In genomic region chr13:112905619-112905989, GRCh38 we compare ENCODE assay signal across 17 cellular contexts.
DNase-seq lines count a peak whose midpoint lies in the region; ATAC-seq and TF ChIP-seq lines count a peak whose summit lies in the region.
"Had no signal": no experiment of that assay in that cellular context is flagged by ENCODE, and none has a peak within 500 bp of the region (broad histone marks: within the 10 kb centered on the region; RNA-seq: fewer than 3 reads in every experiment).

No MANE protein-coding gene starts in this region.

- H2AK5ac ChIP-seq in H9 (ENCODE audit: insufficient read length, low read length): no peak overlapping the region

- no peak for ATAC-seq in HG03280 (IDR thresholded peaks at IDR 0.05; ENCODE audit: unreplicated experiment)

- no peaks in the 10 kb centered on the region for H3K9me3 ChIP-seq in H9 (ENCODE audit: control insufficient read depth, low read depth, low read length)
- peaks cover 25% of the 10 kb centered on the region for H3K9me3 ChIP-seq in HUES6 (ENCODE audit: control insufficient read depth, insufficient read depth, low read depth, low read length)
- H3K9me3 ChIP-seq in hepatocyte (ENCODE audit: low read depth): no peaks in the 10 kb centered on the region
- H3K9me3 ChIP-seq in osteoblast (ENCODE audit: low read depth, low read length): peaks cover 5% of the 10 kb centered on the region
- no peaks in the 10 kb centered on the region for H3K9me3 ChIP-seq in vagina
- H3K9me3 ChIP-seq: SJSA1 had no signal

- H3K4me2 ChIP-seq in H9 (ENCODE audit: insufficient read depth, insufficient read length, low read length) (no peak overlapping the region), hepatocyte (peak overlapping the region; percentile 47), osteoblast (ENCODE audit: insufficient read depth, low read length) (no peak overlapping the region)
- H3K4me2 ChIP-seq: PC-9 had no signal

- no peak overlapping the region for H3K4me3 ChIP-seq in HUES6 (ENCODE audit: low read depth, low read length)
- H3K4me3 ChIP-seq in hepatocyte: no peak overlapping the region
- H3K4me3 ChIP-seq in osteoblast (ENCODE audit: insufficient read depth, low read length): no peak overlapping the region
- H3K4me3 ChIP-seq in vagina: no peak overlapping the region
- H3K4me3 ChIP-seq: MG63, PC-9, SJSA1 had no signal

- H3K9ac ChIP-seq in H9 (ENCODE audit: extremely low read depth, insufficient read length, low read length) (no peak overlapping the region), HUES6 (ENCODE audit: low read length) (peak overlapping the region; percentile 2)

- H3K36me3 ChIP-seq in HUES6 (ENCODE audit: control insufficient read depth, insufficient read depth, low read length) (peaks cover 30% of the 10 kb centered on the region), hepatocyte (replicated peaks; ENCODE audit: insufficient read depth, low read depth) (no peaks in the 10 kb centered on the region), osteoblast (ENCODE audit: insufficient read depth, low read length) (no peaks in the 10 kb centered on the region), vagina (no peaks in the 10 kb centered on the region)
- H3K36me3 ChIP-seq: MG63, SJSA1 had no signal

- no peak overlapping the region for H2BK20ac ChIP-seq in H9 (ENCODE audit: low read depth, low read length, poor library complexity, severe bottlenecking)

- H4K91ac ChIP-seq in H9 (ENCODE audit: insufficient read length, low read depth, low read length): no peak overlapping the region

- no peak overlapping the region for H3K4ac ChIP-seq in H9 (ENCODE audit: low read depth, low read length)

- no peak overlapping the region for H2BK12ac ChIP-seq in H9 (ENCODE audit: insufficient read length, low read depth, low read length)

- H2BK120ac ChIP-seq in H9 (ENCODE audit: low read depth, low read length, poor library complexity, severe bottlenecking): no peak overlapping the region

- H3K9me3 Mint-ChIP-seq in H9: peaks cover 16 to 19% of the 10 kb centered on the region in 2 experiments

- intact Hi-C loops in vagina (cut with DNase I): no loop called here

- H3K79me2 ChIP-seq in H9 (ENCODE audit: insufficient read depth, low read length): no peaks in the 10 kb centered on the region; the same call in 1 of the 2 replicates
- no peaks in the 10 kb centered on the region for H3K79me2 ChIP-seq in hepatocyte
- no peaks in the 10 kb centered on the region for H3K79me2 ChIP-seq in osteoblast (ENCODE audit: insufficient read depth, low read length)

- H3K27ac Mint-ChIP-seq in H9: peak overlapping the region; percentile 94 to 98 (median 98)
- H3K27ac Mint-ChIP-seq: B cell; CD4-positive, alpha-beta memory T cell had no signal

- no peak overlapping the region for H2BK15ac ChIP-seq in H9 (ENCODE audit: low read depth, low read length)

- peaks cover 7% of the 10 kb centered on the region; the same call in 1 of the 2 replicates for H3K4me1 ChIP-seq in H9 (ENCODE audit: insufficient read depth, low read length)
- peaks cover 40% of the 10 kb centered on the region for H3K4me1 ChIP-seq in HUES6 (ENCODE audit: control insufficient read depth, insufficient read depth, low read length)
- peaks cover 9% of the 10 kb centered on the region for H3K4me1 ChIP-seq in hepatocyte (ENCODE audit: insufficient read depth)
- no peaks in the 10 kb centered on the region for H3K4me1 ChIP-seq in osteoblast (ENCODE audit: insufficient read depth, low read length)
- H3K4me1 ChIP-seq in vagina: no peaks in the 10 kb centered on the region
- H3K4me1 ChIP-seq: SJSA1 had no signal

- H3K14ac ChIP-seq in H9 (ENCODE audit: insufficient read depth, low read length): no peak overlapping the region

- no peak for TF ChIP-seq POLR2A in vagina (IDR thresholded peaks at IDR 0.05)

- H2BK5ac ChIP-seq in H9 (ENCODE audit: insufficient read length, low read length): no peak overlapping the region

- H4K20me1 ChIP-seq in H9 (ENCODE audit: control insufficient read depth, insufficient read depth, insufficient read length): no peaks in the 10 kb centered on the region
- no peaks in the 10 kb centered on the region for H4K20me1 ChIP-seq in hepatocyte (ENCODE audit: insufficient read depth, poor library complexity, severe bottlenecking)
- H4K20me1 ChIP-seq in osteoblast (ENCODE audit: insufficient read depth, low read length): no peaks in the 10 kb centered on the region

- no peak overlapping the region for H3K56ac ChIP-seq in H9 (ENCODE audit: insufficient read length, low read depth, low read length)

- H3K4me3 Mint-ChIP-seq in H9: peak overlapping the region in 1 of 2 experiments; percentile 38; a peak in 2 of 5 replicates
- H3K4me3 Mint-ChIP-seq: B cell; CD4-positive, alpha-beta memory T cell had no signal

- no peaks in the 10 kb centered on the region for H3K79me1 ChIP-seq in H9 (ENCODE audit: insufficient read depth, low read depth, low read length, poor library complexity, severe bottlenecking)

- no CpG with 5 or more reads among the region's 5 CpGs for WGBS in H9 (ENCODE audit: extremely low coverage, insufficient read length, low lambda C conversion rate)
- WGBS in hepatocyte (ENCODE audit: low lambda C conversion rate, missing lambda C conversion rate): 87% methylated on average over 5 of the region's 5 CpGs

- peak overlapping the region; percentile 15 for H3K18ac ChIP-seq in H9 (ENCODE audit: insufficient read length, low read depth, low read length)

- TF ChIP-seq CTCF in H9 (conservative IDR thresholded peaks at IDR 0.05) (no peak), hepatocyte (IDR thresholded peaks at IDR 0.05; ENCODE audit: poor library complexity) (no peak), osteoblast (IDR thresholded peaks at IDR 0.05; ENCODE audit: extremely low read depth, low read depth, low read length) (no peak), vagina (IDR thresholded peaks at IDR 0.05) (no peak)

- peaks cover 14% of the 10 kb centered on the region for H3K27me3 Mint-ChIP-seq in H9 (ENCODE audit: low read depth)
- H3K27me3 Mint-ChIP-seq: B cell had no signal

- no peaks in the 10 kb centered on the region for H3K27me3 ChIP-seq in H9 (ENCODE audit: insufficient read depth, low read length)
- peaks cover 9% of the 10 kb centered on the region; the same call in 1 of the 2 replicates for H3K27me3 ChIP-seq in HUES6 (ENCODE audit: control insufficient read depth, insufficient read depth, low read length)
- no peaks in the 10 kb centered on the region for H3K27me3 ChIP-seq in hepatocyte
- H3K27me3 ChIP-seq in osteoblast (ENCODE audit: insufficient read depth, low read length): peaks cover 50% of the 10 kb centered on the region
- H3K27me3 ChIP-seq in vagina: no peaks in the 10 kb centered on the region

- no peak overlapping the region for H4K8ac ChIP-seq in H9 (replicated peaks; ENCODE audit: insufficient read length, low read depth, low read length)

- peaks cover 74 to 75% of the 10 kb centered on the region in 2 experiments for H3K4me1 Mint-ChIP-seq in H9
- H3K4me1 Mint-ChIP-seq: CD4-positive, alpha-beta memory T cell had no signal

- H3K23me2 ChIP-seq in H9 (ENCODE audit: insufficient read length, low read depth, low read length, poor library complexity, severe bottlenecking): no peaks in the 10 kb centered on the region

- peaks cover 40 to 49% (median 48%) of the 10 kb centered on the region in 3 experiments for H3K36me3 Mint-ChIP-seq in H9 (ENCODE audit: insufficient read depth in 1 of 3, low read depth in 3 of 3)
- H3K36me3 Mint-ChIP-seq: CD4-positive, alpha-beta memory T cell had no signal

- H3T11ph ChIP-seq in H9 (ENCODE audit: low read length): no peak overlapping the region

- DNase-seq in H9 (no peak), hepatocyte (ENCODE audit: low spot score) (no peak), osteoblast (ENCODE audit: insufficient read length, low spot score, missing footprints) (peak; percentile 56), vagina (ENCODE audit: extremely low spot score in 2 of 2) (no peak), COLO668 (lab: John Stamatoyannopoulos, UW; ENCODE audit: unreplicated experiment) (no peak)
- DNase-seq: CD4-positive, alpha-beta memory T cell; DMS79 treated with DMSO at 0.1 percent for 48 hours; IMR-90; Karpas-422; MG63; NCI-H1092; NCI-H2081 treated with DMSO at 0.1 percent for 48 hours had no signal

- H3K27ac ChIP-seq in H9 (ENCODE audit: insufficient read length, low read depth, low read length): peak overlapping the region; percentile 1
- 0 out of 2 replicates have a peak overlapping the region, but pooled peaks have one; percentile 15 for H3K27ac ChIP-seq in HUES6 (ENCODE audit: low read depth, low read length)
- H3K27ac ChIP-seq in hepatocyte: peak overlapping the region; percentile 70
- H3K27ac ChIP-seq in osteoblast (ENCODE audit: low read depth, low read length): no peak overlapping the region
- H3K27ac ChIP-seq in vagina: no peak overlapping the region
- H3K27ac ChIP-seq: PC-9, SJSA1 had no signal

- no peaks in the 10 kb centered on the region for H3K9me2 ChIP-seq in hepatocyte (replicated peaks; ENCODE audit: insufficient read depth)

- H3K23ac ChIP-seq in H9 (ENCODE audit: insufficient read length, low read depth, low read length): no peak overlapping the region

- H2AFZ ChIP-seq in H9 (ENCODE audit: low read length): no peak overlapping the region
- no peak overlapping the region for H2AFZ ChIP-seq in hepatocyte
- no peak overlapping the region for H2AFZ ChIP-seq in osteoblast (ENCODE audit: low read length)
- H2AFZ ChIP-seq: PC-9 had no signal

- H4K5ac ChIP-seq in H9 (ENCODE audit: insufficient read length, low read depth, low read length): no peak overlapping the region

Comparison
In these comparisons a context has a peak if more than half of its experiments do, and no peak if none do; other contexts are left out.
1. H3K27ac ChIP-seq: peak in H9 (single experiment), HUES6 (single experiment) and hepatocyte (single experiment); none in osteoblast (single experiment) and vagina (single experiment).